Comparison of ENCODE assay signal across 29 cellular contexts in the genomic region with DNA sequence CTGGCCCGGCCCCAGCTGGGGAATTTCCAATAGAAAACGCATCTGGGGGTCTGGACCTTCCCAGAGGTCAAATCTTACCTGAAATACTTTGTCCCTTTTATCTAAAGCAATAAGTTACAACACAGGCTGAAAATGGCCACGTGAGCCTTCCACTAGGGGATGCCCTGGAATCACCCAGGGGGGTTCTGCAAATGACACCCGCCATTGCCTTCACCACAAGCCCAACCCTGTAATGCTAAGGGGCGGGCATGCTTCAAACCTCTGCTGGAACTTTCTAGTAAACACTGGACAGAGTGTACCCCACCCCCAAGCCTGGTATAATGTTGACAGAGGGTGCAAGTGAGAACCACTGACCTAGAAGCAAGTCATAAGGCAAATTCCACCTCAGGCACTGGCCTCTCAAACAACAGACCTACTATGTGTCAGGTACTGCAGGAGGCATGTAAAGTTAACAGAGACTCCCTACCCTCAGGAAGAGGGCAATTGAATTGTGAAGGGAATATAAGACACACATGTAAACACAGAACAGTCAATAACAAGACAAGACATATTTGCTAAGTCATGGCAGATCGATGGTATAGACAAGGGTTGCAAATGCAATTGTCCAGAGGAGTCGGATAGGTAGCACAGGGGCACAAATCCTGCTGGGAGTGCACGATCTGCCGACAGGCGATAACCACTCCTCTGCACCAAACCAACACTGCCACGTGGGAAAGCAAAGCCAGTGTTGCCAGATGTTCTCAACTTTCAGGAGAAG. TPM values are rescaled to one million over a fixed set of nuclear protein-coding genes. Genes with fewer than 3 reads are reported as not detected.
A peak's percentile ranks its signal among the peaks of the same experiment; 100 is the strongest.
DNase-seq lines count a peak whose midpoint lies in the region; ATAC-seq, FAIRE-seq and TF ChIP-seq lines count a peak whose summit lies in the region.
"Had no signal": no experiment of that assay in that cellular context is flagged by ENCODE, and none has a peak within 500 bp of the region (broad histone marks: within the 10 kb centered on the region; RNA-seq: fewer than 3 reads in every experiment).

No MANE protein-coding gene starts in this region.

- no peaks in the 10 kb centered on the region; the same call in 1 of the 2 replicates for H4K20me1 ChIP-seq in K562 (replicated peaks; ENCODE audit: control insufficient read depth, insufficient read depth, low read length)
- H4K20me1 ChIP-seq in mammary epithelial cell (ENCODE audit: insufficient read depth, low read length) = no peaks in the 10 kb centered on the region

- H3K9me3 ChIP-seq in K562 (replicated peaks; ENCODE audit: control insufficient read depth, insufficient read depth, low read depth, low read length) (no peaks in the 10 kb centered on the region), mammary epithelial cell (replicated peaks; ENCODE audit: insufficient read depth, low read length) (no peaks in the 10 kb centered on the region)
- H3K9me3 ChIP-seq: pancreas, upper lobe of left lung had no signal

- H3K4me1 Mint-ChIP-seq in HFFc6 (ENCODE audit: low read depth) = peaks cover 3% of the 10 kb centered on the region; the same call in 1 of the 2 replicates
- H3K4me1 Mint-ChIP-seq in stimulated activated memory B cell treated with anti-CD40 and anti-IgM and Interleukin-4, amounts not matched to agents 10 μg/mL and 1 μg/mL and 100 μg/mL, for 72 hours = peaks cover 8% of the 10 kb centered on the region
- H3K4me1 Mint-ChIP-seq: activated CD8-positive, alpha-beta memory T cell treated with anti-CD3 and anti-CD28 coated beads, Interleukin-2, amount 10 ng/mL, durations not matched to agents 7 days and 5 days; brain; CD14-positive monocyte; mesothelial cell of epicardium; T-cell had no signal

- H3K4me1 ChIP-seq in K562 (replicated peaks in 1 of 2; ENCODE audit: control insufficient read depth in 2 of 2, insufficient read depth in 2 of 2, low read length in 2 of 2) (peaks cover 0 to 3% of the 10 kb centered on the region in 2 experiments; a peak in 2 of 5 replicates), mammary epithelial cell (ENCODE audit: insufficient read depth, low read length) (no peaks in the 10 kb centered on the region)
- H3K4me1 ChIP-seq: pancreas, upper lobe of left lung had no signal

- H2AFZ ChIP-seq in K562 (ENCODE audit: low read depth, low read length) = no peak overlapping the region
- H2AFZ ChIP-seq in mammary epithelial cell (ENCODE audit: low read depth, low read length) = no peak overlapping the region

- DNase-seq in cardiac septum (ENCODE audit: low spot score) (peak; percentile 58), Right ventricle myocardium superior (no peak), HFFc6 (no peak), K562 (ENCODE audit: extremely low read depth in 1 of 4, low spot score in 3 of 4) (peak in 1 of 4 experiments; percentile 17), HCEC 1CT (no peak), mammary epithelial cell (no peak)
- DNase-seq: ACHN; activated CD4-positive, alpha-beta T cell treated with anti-CD3 and anti-CD28 coated beads for 4 hours; activated CD8-positive, alpha-beta memory T cell treated with anti-CD3 and anti-CD28 coated beads, Interleukin-2, amount 10 ng/mL, durations not matched to agents 7 days and 5 days; Karpas-422; NCI-H1048; NCI-H187; NCI-H69; pancreas; right cardiac atrium; SHP77; stimulated activated CD4-positive, alpha-beta T cell treated with anti-CD3 and anti-CD28 coated beads, Interleukin-4, amount 100 ng/mL, for 4 hours; T-cell; upper lobe of left lung had no signal

- H3K4me3 Mint-ChIP-seq in HFFc6 = no peak overlapping the region
- H3K4me3 Mint-ChIP-seq in stimulated activated memory B cell treated with anti-CD40 and anti-IgM and Interleukin-4, amounts not matched to agents 10 μg/mL and 1 μg/mL and 100 μg/mL, for 72 hours = no peak overlapping the region
- H3K4me3 Mint-ChIP-seq: activated CD8-positive, alpha-beta memory T cell treated with anti-CD3 and anti-CD28 coated beads, Interleukin-2, amount 10 ng/mL, durations not matched to agents 7 days and 5 days; brain; CD14-positive monocyte; dendritic cell treated with granulocyte-macrophage colony-stimulating factor and Interleukin-4, amounts not matched to agents 40 ng/mL and 50 ng/mL, for 4 days; mesothelial cell of epicardium; naive thymus-derived CD8-positive, alpha-beta T cell; T-cell had no signal

- H3K27me3 ChIP-seq in K562 (ENCODE audit: control insufficient read depth in 2 of 2, insufficient read depth in 2 of 2, low read length in 2 of 2) (no peaks in the 10 kb centered on the region), mammary epithelial cell (ENCODE audit: insufficient read depth, low read length) (no peaks in the 10 kb centered on the region)
- H3K27me3 ChIP-seq: pancreas, upper lobe of left lung had no signal

- H3K9me3 Mint-ChIP-seq in HFFc6 = no peaks in the 10 kb centered on the region
- H3K9me3 Mint-ChIP-seq in stimulated activated memory B cell treated with anti-CD40 and anti-IgM and Interleukin-4, amounts not matched to agents 10 μg/mL and 1 μg/mL and 100 μg/mL, for 72 hours = no peaks in the 10 kb centered on the region
- H3K9me3 Mint-ChIP-seq: activated T-helper 2 cell treated with anti-CD3 and anti-CD28 coated beads, Interferon-gamma antibody, Interleukin-2, Interleukin-4, amounts not matched to agents 10 μg/mL and 5 μg/mL and 100 μg/mL, durations not matched to agents 14 hours and 24 hours and 36 hours; brain; mesothelial cell of epicardium; naive thymus-derived CD8-positive, alpha-beta T cell; T-cell had no signal

- intact Hi-C loops in cardiac septum (cut with DNase I) (no loop called here), Right ventricle myocardium superior (cut with DNase I) (loop anchor here (10.0 kb wide), 1 partner anchor 129 kb away; no protein-coding TSS in a partner anchor), K562 (cut with micrococcal nuclease) (no loop called here), mammary epithelial cell (cut with micrococcal nuclease) (no loop called here)

- no peak for TF ChIP-seq EP300 in K562 (IDR thresholded peaks at IDR 0.05; ENCODE audit: low read length)

- no peak for TF ChIP-seq POLR2A in K562 (conservative IDR thresholded peaks at IDR 0.05)

- 63% methylated on average over 11 of the region's 11 CpGs for WGBS in K562 (ENCODE audit: insufficient coverage, low coverage, missing lambda C conversion rate)
- 82% methylated on average over 11 of the region's 11 CpGs for WGBS in mammary epithelial cell (ENCODE audit: low coverage, missing lambda C conversion rate)

- no peak for ATAC-seq in Right ventricle myocardium superior (ENCODE audit: poor library complexity)
- ATAC-seq in K562 = no peak
- ATAC-seq in stimulated activated memory B cell treated with anti-CD40 and anti-IgM and Interleukin-4, amounts not matched to agents 10 μg/mL and 1 μg/mL and 100 μg/mL, for 72 hours = peak; percentile 51
- no peak for ATAC-seq in GM21515 (IDR thresholded peaks at IDR 0.05; ENCODE audit: unreplicated experiment)
- ATAC-seq: activated CD8-positive, alpha-beta memory T cell treated with anti-CD3 and anti-CD28 coated beads, Interleukin-2, amount 10 ng/mL, durations not matched to agents 7 days and 5 days; naive thymus-derived CD8-positive, alpha-beta T cell; T-cell had no signal

- no peak overlapping the region for H3K4me2 ChIP-seq in K562 (ENCODE audit: insufficient read depth, low read length)
- H3K4me2 ChIP-seq in mammary epithelial cell (ENCODE audit: insufficient read depth, low read depth, low read length) = no peak overlapping the region

- H3K36me3 ChIP-seq in K562 (ENCODE audit: control insufficient read depth, insufficient read depth, low read length) (peaks cover 73% of the 10 kb centered on the region; the same call in 2 of the 3 replicates), mammary epithelial cell (ENCODE audit: insufficient read depth, low read length) (peaks cover 11% of the 10 kb centered on the region)

- no peaks in the 10 kb centered on the region for H3K9me1 ChIP-seq in K562 (ENCODE audit: control insufficient read depth, insufficient read depth, low read length)

- H3K4me3 ChIP-seq in K562 (no peak overlapping the region), mammary epithelial cell (replicated peaks in 1 of 3; ENCODE audit: insufficient read depth in 1 of 3, low read depth in 2 of 3, low read length in 3 of 3) (no peak overlapping the region)
- H3K4me3 ChIP-seq: pancreas, upper lobe of left lung had no signal

- H3K9ac ChIP-seq in K562 (ENCODE audit: insufficient read depth in 1 of 2, low read depth in 2 of 2, low read length in 2 of 2) = no peak overlapping the region
- H3K9ac ChIP-seq in mammary epithelial cell (ENCODE audit: insufficient read depth, low read length) = no peak overlapping the region

- no peak overlapping the region; the same call in 1 of the 2 replicates for H3K27ac Mint-ChIP-seq in HFFc6
- H3K27ac Mint-ChIP-seq in stimulated activated memory B cell treated with anti-CD40 and anti-IgM and Interleukin-4, amounts not matched to agents 10 μg/mL and 1 μg/mL and 100 μg/mL, for 72 hours = peak overlapping the region; percentile 53
- H3K27ac Mint-ChIP-seq: activated CD8-positive, alpha-beta memory T cell treated with anti-CD3 and anti-CD28 coated beads, Interleukin-2, amount 10 ng/mL, durations not matched to agents 7 days and 5 days; activated T-helper 2 cell treated with anti-CD3 and anti-CD28 coated beads, Interferon-gamma antibody, Interleukin-2, Interleukin-4, amounts not matched to agents 10 μg/mL and 5 μg/mL and 100 μg/mL, durations not matched to agents 14 hours and 24 hours and 36 hours; dendritic cell treated with granulocyte-macrophage colony-stimulating factor and Interleukin-4, amounts not matched to agents 40 ng/mL and 50 ng/mL, for 4 days; mesothelial cell of epicardium had no signal

- dilution Hi-C loops in mammary epithelial cell (cut with HindIII; ENCODE audit: low sequenced_read_pairs) = loop anchor here (10.0 kb wide), 1 partner anchor 129 kb away; no protein-coding TSS in a partner anchor

- H3K36me3 Mint-ChIP-seq in HFFc6 (ENCODE audit: low read depth) = peaks cover 68% of the 10 kb centered on the region
- peaks cover 78% of the 10 kb centered on the region for H3K36me3 Mint-ChIP-seq in stimulated activated memory B cell treated with anti-CD40 and anti-IgM and Interleukin-4, amounts not matched to agents 10 μg/mL and 1 μg/mL and 100 μg/mL, for 72 hours

- CTCF ChIA-PET in K562 (lab: Yijun Ruan, JAX; ENCODE audit: low intra/inter-chr PET ratio) (no interaction called here), mammary epithelial cell (lab: Charles Lee; ENCODE audit: low non-redundant PET) (no interaction called here)

- 0 out of 2 replicates have a peak, but pooled peaks have one; percentile 14 for TF ChIP-seq CTCF in HFFc6 (IDR thresholded peaks at IDR 0.05)
- peak in 1 of 3 experiments; percentile 21; a peak in 2 of 6 replicates for TF ChIP-seq CTCF in K562 (IDR thresholded peaks at IDR 0.05 in 2 of 3, conservative IDR thresholded peaks at IDR 0.05 in 1 of 3; ENCODE audit: insufficient read depth in 2 of 3, low read depth in 1 of 3, low read length in 3 of 3)
- TF ChIP-seq CTCF in mammary epithelial cell (conservative IDR thresholded peaks at IDR 0.05 in 1 of 2, IDR thresholded peaks at IDR 0.05 in 1 of 2; ENCODE audit: extremely low read depth in 1 of 2, insufficient read depth in 1 of 2, low read depth in 1 of 2, low read length in 2 of 2) = no peak

- FAIRE-seq in K562 (lab: Jason Lieb, UNC) = no peak
- FAIRE-seq: G401.6, pancreas, TTC549 had no signal

- H3K79me2 ChIP-seq in K562 (ENCODE audit: control insufficient read depth, insufficient read depth, low read length) (no peaks in the 10 kb centered on the region), mammary epithelial cell (ENCODE audit: insufficient read depth, low read length) (no peaks in the 10 kb centered on the region)

- POLR2A ChIA-PET in K562 (lab: Yijun Ruan, JAX) = interaction anchor here (0.5 kb wide), 1 partner anchor 41 kb away, joined by 3 read pairs; no protein-coding TSS in a partner anchor

- H3K27me3 Mint-ChIP-seq in HFFc6 (ENCODE audit: insufficient read depth) = no peaks in the 10 kb centered on the region; the same call in 1 of the 2 replicates
- H3K27me3 Mint-ChIP-seq in stimulated activated memory B cell treated with anti-CD40 and anti-IgM and Interleukin-4, amounts not matched to agents 10 μg/mL and 1 μg/mL and 100 μg/mL, for 72 hours = no peaks in the 10 kb centered on the region
- H3K27me3 Mint-ChIP-seq: activated CD8-positive, alpha-beta memory T cell treated with anti-CD3 and anti-CD28 coated beads, Interleukin-2, amount 10 ng/mL, durations not matched to agents 7 days and 5 days; brain; dendritic cell treated with granulocyte-macrophage colony-stimulating factor and Interleukin-4, amounts not matched to agents 40 ng/mL and 50 ng/mL, for 4 days; naive thymus-derived CD8-positive, alpha-beta T cell; T-cell had no signal

- BruUV-seq in K562 (replicated peaks; lab: Mats Ljungman, UMichigan) = no TSS peak
- no TSS peak for BruUV-seq in mammary epithelial cell (replicated peaks; lab: Mats Ljungman, UMichigan)

- 0 out of 4 replicates have a peak, but pooled peaks of 1 of the 2 experiments have one; percentile 5 for TF ChIP-seq RAD21 in K562 (CRISPR knock-in tag; conservative IDR thresholded peaks at IDR 0.05 in 1 of 2, IDR thresholded peaks at IDR 0.05 in 1 of 2)

- H3K27ac ChIP-seq in K562 (ENCODE audit: extremely low read depth, low read depth, low read length) = no peak overlapping the region
- no peak overlapping the region for H3K27ac ChIP-seq in mammary epithelial cell (ENCODE audit: insufficient read depth, low read depth, low read length)
- H3K27ac ChIP-seq: pancreas, upper lobe of left lung had no signal

- in situ Hi-C loops in K562 (cut with MboI) = no loop called here
- in situ Hi-C loops in mammary epithelial cell (cut with MboI; ENCODE audit: low sequenced_read_pairs in 2 of 2) = no loop called here

RNA-seq across cellular contexts. Expression of a gene that starts 59.0 kb away (rescaled TPM):
- total RNA-seq in cardiac septum (66.2 TPM), Right ventricle myocardium superior (54.8 TPM), K562 (2014; rRNA removed) (10.9 and 14.4 TPM in 2 replicates), K562 (2014; rRNA removed; fragmentation: Illumina TruSeq; extraction: Trizol) (13.6 and 14.0 TPM in 2 replicates), K562 (2015; rRNA removed; fragmentation: Illumina TruSeq; extraction: Trizol) (10.4 and 14.4 TPM in 2 replicates), K562 (2021) (39.5 and 45.1 TPM in 2 replicates), mammary epithelial cell (10 to 100 TPM; 11.2 to 45.5 TPM)
- 100 to 1,000 TPM in 3 of 6 experiments, 10 to 100 TPM in 3; 86.5 to 104 (median 97.4) TPM for total RNA-seq in HFFc6 (2021; fragmentation: NEBNext Ultra II Directional; extraction: Animal tissue kit (Norgen Biotek cat#: 25700))
- total RNA-seq in K562 (2011; cell fraction: chromatin; rRNA removed; ENCODE audit: low replicate concordance) = 86.7 and 111 TPM in 2 replicates
- 35.9 and 49.1 TPM in 2 replicates for total RNA-seq in K562 (2011; cell fraction: nucleolus; rRNA removed)
- total RNA-seq in K562 (2011; cell fraction: nucleoplasm; rRNA removed) = 72.0 and 106 TPM in 2 replicates
- polyA plus RNA-seq in K562 (2011; rRNA removed) (9.9 and 10.6 TPM in 2 replicates), K562 (2014; fragmentation: Illumina TruSeq; extraction: Trizol) (32.7 and 41.5 TPM in 2 replicates), K562 (2014; fragmentation: Nextera tagmentation; extraction: Ambion mirVana) (1 to 10 TPM; 5.8 to 8.0 TPM), K562 (2014; rRNA removed) (18.1 and 22.8 TPM in 2 replicates), mammary epithelial cell (10.4 TPM)
- polyA plus RNA-seq in K562 (2011; cell fraction: cytosol; rRNA removed) = 8.3 and 9.3 TPM in 2 replicates
- 27.4 and 27.8 TPM in 2 replicates for polyA plus RNA-seq in K562 (2011; cell fraction: nucleus; rRNA removed)
- 19.4 and 26.5 TPM in 2 replicates for polyA plus RNA-seq in K562 (2012)
- 23.2 and 25.8 TPM in 2 replicates for polyA minus RNA-seq in K562 (2011; rRNA and poly(A)+ RNA removed)
- 13.8 and 19.8 TPM in 2 replicates for polyA minus RNA-seq in K562 (2011; cell fraction: cytosol; rRNA and poly(A)+ RNA removed)
- 16.4 and 22.4 TPM in 2 replicates for polyA minus RNA-seq in K562 (2011; cell fraction: nucleus; rRNA and poly(A)+ RNA removed)
- 93.1 TPM for polyA minus RNA-seq in mammary epithelial cell
